Comparison of ENCODE assay signal across 1 cellular context in the genomic region with DNA sequence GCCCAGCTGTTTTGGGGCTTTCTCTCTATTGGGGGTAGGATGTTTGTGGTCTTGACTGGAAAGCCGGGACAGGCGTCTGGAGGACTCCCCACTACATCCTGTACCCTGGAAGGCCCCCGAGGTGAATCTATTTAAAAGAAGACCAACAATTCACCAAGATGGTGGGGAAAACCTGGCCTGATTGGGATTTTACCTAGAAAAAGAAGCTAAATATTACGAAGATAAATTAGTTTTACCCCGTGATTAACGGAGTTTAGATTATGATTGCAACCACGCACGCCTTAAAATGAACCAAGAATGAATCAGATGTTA.
A peak's percentile ranks its signal among the peaks of the same experiment; 100 is the strongest.
TF ChIP-seq lines count a peak whose summit lies in the region.

No MANE protein-coding gene starts in this region.

TF ChIP-seq in endothelial cell of umbilical vein, 7 proteins besides CTCF, POLR2A, EP300 and RAD21:
- TF ChIP-seq EZH2 (IDR thresholded peaks at IDR 0.05; ENCODE audit: borderline replicate concordance, low read depth, low read length, severe bottlenecking) (peak; percentile 50), MYC (IDR thresholded peaks at IDR 0.05; ENCODE audit: low read depth, low read length) (no peak)
